16 cellular contexts compared by ENCODE assay signal in genomic region chr2:174774828-174775227, GRCh38. TPM values are rescaled to one million over a fixed set of nuclear protein-coding genes. Genes with fewer than 3 reads are reported as not detected.
DNase-seq lines count a peak whose midpoint lies in the region; ATAC-seq and TF ChIP-seq lines count a peak whose summit lies in the region.
"Had no signal": no experiment of that assay in that cellular context is flagged by ENCODE, and none has a peak within 500 bp of the region (broad histone marks: within the 10 kb centered on the region; RNA-seq: fewer than 3 reads in every experiment).

No MANE protein-coding gene starts in this region.

- H3K4me3 ChIP-seq in CD4-positive, CD25-positive, alpha-beta regulatory T cell (ENCODE audit: low read depth, low read length) = no peak overlapping the region
- H3K4me3 ChIP-seq in HEK293 (ENCODE audit: low read depth, low read length) (no peak overlapping the region), heart left ventricle (no peak overlapping the region), foreskin fibroblast (ENCODE audit: low read depth in 1 of 2, low read length in 2 of 2) (no peak overlapping the region)

- TF ChIP-seq CTCF in HEK293 (tag by site-specific recombination; IDR thresholded peaks at IDR 0.05) = no peak
- no peak for TF ChIP-seq CTCF in brain (conservative IDR thresholded peaks at IDR 0.05)
- TF ChIP-seq CTCF in heart left ventricle (IDR thresholded peaks at IDR 0.05) = no peak
- TF ChIP-seq CTCF in foreskin fibroblast (IDR thresholded peaks at IDR 0.05; ENCODE audit: low read depth, low read length) = no peak

- 97 to 98% (median 98%) methylated on average over 5 of the region's 5 CpGs for WGBS in heart left ventricle, 4 donors

- no peaks in the 10 kb centered on the region for H3K36me3 ChIP-seq in CD4-positive, CD25-positive, alpha-beta regulatory T cell (ENCODE audit: control insufficient read depth, insufficient read depth, low read length)
- no peaks in the 10 kb centered on the region for H3K36me3 ChIP-seq in HEK293 (ENCODE audit: control insufficient read depth in 2 of 2, insufficient read depth in 1 of 2, low read length in 2 of 2)
- H3K36me3 ChIP-seq in heart left ventricle = no peaks in the 10 kb centered on the region

- TF ChIP-seq POLR2A in heart left ventricle (IDR thresholded peaks at IDR 0.05) = no peak

- DNase-seq in CD4-positive, CD25-positive, alpha-beta regulatory T cell = no peak
- peak; percentile 12 for DNase-seq in NCI-H526 treated with DMSO at 0.1 percent for 48 hours (lab: John Stamatoyannopoulos, UW)
- no peak for DNase-seq in activated CD4-positive, alpha-beta T cell treated with anti-CD3 and anti-CD28 coated beads, Interleukin-2, amount 50 U/mL, for 48 hours
- DNase-seq in heart left ventricle = no peak
- DNase-seq in foreskin fibroblast = no peak
- DNase-seq: C1 segment of cervical spinal cord, EL, H9, KBM-7, NCI-H187 treated with DMSO at 0.1 percent for 48 hours, NCI-H774, SW 1271 had no signal

- H3K27me3 Mint-ChIP-seq in CD4-positive, CD25-positive, alpha-beta regulatory T cell = no peaks in the 10 kb centered on the region
- no peaks in the 10 kb centered on the region for H3K27me3 Mint-ChIP-seq in brain

- H3K27me3 ChIP-seq in CD4-positive, CD25-positive, alpha-beta regulatory T cell (ENCODE audit: control insufficient read depth, insufficient read depth, low read length) = no peaks in the 10 kb centered on the region
- no peaks in the 10 kb centered on the region for H3K27me3 ChIP-seq in heart left ventricle

- peaks cover 36% of the 10 kb centered on the region for H3K4me1 ChIP-seq in CD4-positive, CD25-positive, alpha-beta regulatory T cell (ENCODE audit: control insufficient read depth, insufficient read depth, low read length, poor library complexity, severe bottlenecking)
- no peaks in the 10 kb centered on the region for H3K4me1 ChIP-seq in HEK293 (ENCODE audit: control insufficient read depth, insufficient read depth, low read length)
- peaks cover 0 to 31% (median 13%) of the 10 kb centered on the region in 12 donors for H3K4me1 ChIP-seq in heart left ventricle

- POLR2A ChIA-PET in HEK293 (lab: Yijun Ruan, JAX) = no interaction called here

- no peaks in the 10 kb centered on the region for H3K9me3 Mint-ChIP-seq in CD4-positive, CD25-positive, alpha-beta regulatory T cell
- H3K9me3 Mint-ChIP-seq in brain = no peaks in the 10 kb centered on the region
- H3K9me3 Mint-ChIP-seq: H9 had no signal

- intact Hi-C loops in heart left ventricle (cut with DNase I) = loop anchor here in 3 of 10 donors (5.0 to 10.0 kb wide), 3 partner anchors 110 to 212 kb away; no protein-coding TSS in a partner anchor

- peak overlapping the region in 2 of 3 donors; percentile 4 to 45 for H3K27ac Mint-ChIP-seq in CD4-positive, CD25-positive, alpha-beta regulatory T cell
- H3K27ac Mint-ChIP-seq in brain = peak overlapping the region in 4 of 5 experiments; percentile 1 to 88 (median 28)

- H3K36me3 Mint-ChIP-seq in CD4-positive, CD25-positive, alpha-beta regulatory T cell = no peaks in the 10 kb centered on the region
- no peaks in the 10 kb centered on the region for H3K36me3 Mint-ChIP-seq in brain

- H3K4me1 Mint-ChIP-seq in CD4-positive, CD25-positive, alpha-beta regulatory T cell = peaks cover 9 to 53% (median 26%) of the 10 kb centered on the region in 4 donors
- H3K4me1 Mint-ChIP-seq in brain = peaks cover 90% of the 10 kb centered on the region

- no peaks in the 10 kb centered on the region for H3K9me3 ChIP-seq in CD4-positive, CD25-positive, alpha-beta regulatory T cell (ENCODE audit: control insufficient read depth in 2 of 2, low read length in 2 of 2)
- H3K9me3 ChIP-seq in HEK293 (ENCODE audit: control insufficient read depth, insufficient read depth, low read depth, low read length) (no peaks in the 10 kb centered on the region), heart left ventricle (no peaks in the 10 kb centered on the region)

- ATAC-seq in CD4-positive, CD25-positive, alpha-beta regulatory T cell (ENCODE audit: low read depth in 2 of 2) = no peak
- ATAC-seq in heart left ventricle (no peak), HG03442 (IDR thresholded peaks at IDR 0.05; ENCODE audit: unreplicated experiment) (no peak)
- ATAC-seq: Panc1 had no signal

- H3K4me3 Mint-ChIP-seq in CD4-positive, CD25-positive, alpha-beta regulatory T cell = no peak overlapping the region
- H3K4me3 Mint-ChIP-seq in brain = peak overlapping the region in 1 of 5 experiments; percentile 62
- H3K4me3 Mint-ChIP-seq: H9 had no signal

- CTCF ChIA-PET in HEK293 (lab: Yijun Ruan, JAX) = interaction anchor here (0.7 to 3.3 kb wide), 6 partner anchors 10 to 922 kb away, joined by 3 to 24 read pairs (median 6); partner anchors contain the start of gene CHRNA1

- no peak overlapping the region for H3K27ac ChIP-seq in CD4-positive, CD25-positive, alpha-beta regulatory T cell (ENCODE audit: insufficient read depth, low read length, poor library complexity, severe bottlenecking)
- H3K27ac ChIP-seq in HEK293 (ENCODE audit: extremely low read depth, low read depth, low read length) (no peak overlapping the region), heart left ventricle (no peak overlapping the region)

TF ChIP-seq in HEK293, 187 proteins besides CTCF, POLR2A, EP300 and RAD21:
- TF ChIP-seq SP7 (tag by site-specific recombination; IDR thresholded peaks at IDR 0.05) (peak; percentile 87), ZNF843 (tag by site-specific recombination; IDR thresholded peaks at IDR 0.05) (no peak)

RNA-seq across cellular contexts. Expression of gene CHRNA1, which starts 10.6 kb away (rescaled TPM):
- total RNA-seq in CD4-positive, CD25-positive, alpha-beta regulatory T cell = 0.25 TPM
- under 1 TPM in 3 of 4 donors, not detected in 1; 0.41 to 0.68 (median 0.54) TPM for polyA plus RNA-seq in CD4-positive, CD25-positive, alpha-beta regulatory T cell
- polyA plus RNA-seq in brain (ENCODE audit: insufficient read depth, low read depth, low replicate concordance) = 0.44 TPM
- total RNA-seq in heart left ventricle = 1 to 10 TPM in 2 of 9 donors, under 1 TPM in 4, not detected in 3; 0.25 to 1.8 (median 0.86) TPM
- polyA plus RNA-seq in heart left ventricle = under 1 TPM; 0.07 to 0.99 TPM
- total RNA-seq: H9 had no signal
